In genomic region chr11:111734383-111735261, GRCh38 we compare ENCODE assay signal across 10 cellular contexts. TPM values are rescaled to one million over a fixed set of nuclear protein-coding genes. Genes with fewer than 3 reads are reported as not detected.
A peak's percentile ranks its signal among the peaks of the same experiment; 100 is the strongest.
DNase-seq lines count a peak whose midpoint lies in the region; ATAC-seq, FAIRE-seq and TF ChIP-seq lines count a peak whose summit lies in the region.
"Had no signal": no experiment of that assay in that cellular context is flagged by ENCODE, and none has a peak within 500 bp of the region (broad histone marks: within the 10 kb centered on the region; RNA-seq: fewer than 3 reads in every experiment).

No MANE protein-coding gene starts in this region.

- H2BK15ac ChIP-seq in H1 (ENCODE audit: low read length), result no peak overlapping the region

- H4K20me1 ChIP-seq in H1 (replicated peaks in 1 of 2; ENCODE audit: control insufficient read depth in 1 of 2, insufficient read depth in 2 of 2, low read length in 2 of 2), result peaks cover 1 to 4% of the 10 kb centered on the region in 2 experiments

- no peak overlapping the region for H2BK5ac ChIP-seq in H1 (ENCODE audit: low read depth, low read length)

- TF ChIP-seq CTCF in left ventricle myocardium inferior (IDR thresholded peaks at IDR 0.05; ENCODE audit: borderline replicate concordance), result no peak
- no peak for TF ChIP-seq CTCF in H1 (IDR thresholded peaks at IDR 0.05; ENCODE audit: control extremely low read depth in 1 of 3, insufficient read depth in 1 of 3, low read depth in 1 of 3, low read length in 3 of 3)
- no peak for TF ChIP-seq CTCF in neural crest cell (conservative IDR thresholded peaks at IDR 0.05)
- TF ChIP-seq CTCF in vagina (IDR thresholded peaks at IDR 0.05), result no peak

- H3K79me2 ChIP-seq in H1 (ENCODE audit: control insufficient read depth in 1 of 2, insufficient read depth in 2 of 2, low read length in 2 of 2), result no peaks in the 10 kb centered on the region

- no peak overlapping the region for H3K56ac ChIP-seq in H1 (replicated peaks; ENCODE audit: insufficient read length, low read depth, low read length)

- CTCF ChIA-PET in H1 (lab: Charles Lee; ENCODE audit: partially characterized antibody), result interaction anchor here (0.9 to 1.9 kb wide), 7 partner anchors 13 to 148 kb away, joined by 3 to 7 read pairs (median 4); no protein-coding TSS in a partner anchor

- peak overlapping the region; percentile 84 for H3K4me3 Mint-ChIP-seq in neural crest cell
- H3K4me3 Mint-ChIP-seq: activated T-helper 1 cell treated with anti-CD3 and anti-CD28 coated beads, Interleukin-12 subunit alpha, Interleukin-12 subunit beta, Interleukin-2, Interleukin-4 antibody, amounts not matched to agents 30 ng/mL and 10 ng/mL and 1 ng/mL, durations not matched to agents 14 hours and 24 hours and 36 hours had no signal

- H3K4me3 ChIP-seq in left ventricle myocardium inferior (peak overlapping the region; percentile 63), H1 (ENCODE audit: extremely low read depth in 1 of 4, insufficient read depth in 2 of 4, low read depth in 3 of 4, low read length in 4 of 4) (no peak overlapping the region), vagina (peak overlapping the region in 1 of 2 donors; percentile 42)
- H3K4me3 ChIP-seq: K562 had no signal

- H3K79me1 ChIP-seq in H1 (ENCODE audit: low read depth, low read length), result 0 out of 2 replicates have a peak, but pooled peaks cover 5% of the 10 kb centered on the region

- no peak overlapping the region for H2BK12ac ChIP-seq in H1 (ENCODE audit: low read depth, low read length)

- peaks cover 76% of the 10 kb centered on the region for H3K4me1 Mint-ChIP-seq in neural crest cell

- H4K8ac ChIP-seq in H1 (ENCODE audit: extremely low read depth, insufficient read depth, low read length), result no peak overlapping the region

- H2BK20ac ChIP-seq in H1 (ENCODE audit: low read length), result no peak overlapping the region

- DNase-seq in left ventricle myocardium inferior, result peak; percentile 29
- DNase-seq in Right ventricle myocardium inferior (ENCODE audit: missing footprints), result no peak
- DNase-seq in H1 (ENCODE audit: low read depth in 1 of 2, low spot score in 2 of 2), result no peak
- no peak for DNase-seq in neural crest cell (ENCODE audit: low read depth, low spot score)
- DNase-seq in vagina (ENCODE audit: extremely low spot score in 2 of 2), result no peak
- DNase-seq in NCI-H510A treated with DMSO at 0.1 percent for 48 hours (lab: John Stamatoyannopoulos, UW), result no peak
- no peak for DNase-seq in HT-29 (ENCODE audit: low spot score)
- no peak for DNase-seq in NCI-H146 (lab: John Stamatoyannopoulos, UW)

- POLR2A ChIA-PET in H1 (lab: Charles Lee; ENCODE audit: partially characterized antibody), result interaction anchor here (0.7 to 3.3 kb wide), 7 partner anchors 9 to 32 kb away, joined by 3 to 12 read pairs (median 5); partner anchors contain the start of gene PPP2R1B

- no peak overlapping the region for H4K91ac ChIP-seq in H1 (replicated peaks; ENCODE audit: insufficient read length, low read length)

- H3K27ac Mint-ChIP-seq in neural crest cell (ENCODE audit: unreplicated experiment), result peak overlapping the region; percentile 99
- H3K27ac Mint-ChIP-seq: activated T-helper 1 cell treated with anti-CD3 and anti-CD28 coated beads, Interleukin-12 subunit alpha, Interleukin-12 subunit beta, Interleukin-2, Interleukin-4 antibody, amounts not matched to agents 30 ng/mL and 10 ng/mL and 1 ng/mL, durations not matched to agents 14 hours and 24 hours and 36 hours had no signal

- H3K36me3 Mint-ChIP-seq in neural crest cell (ENCODE audit: low read depth), result no peaks in the 10 kb centered on the region

- H3K23me2 ChIP-seq in H1 (ENCODE audit: low read depth, low read length), result no peaks in the 10 kb centered on the region

- no peak overlapping the region for H4K5ac ChIP-seq in H1 (ENCODE audit: insufficient read length, low read depth, low read length)

- no peak overlapping the region for H3K23ac ChIP-seq in H1 (ENCODE audit: insufficient read length)

- H3K18ac ChIP-seq in H1 (ENCODE audit: extremely low read depth, low read length), result peak overlapping the region; percentile 38; the same call in 1 of the 2 replicates

- TF ChIP-seq EP300 in H1 (IDR thresholded peaks at IDR 0.05; ENCODE audit: borderline replicate concordance in 1 of 2, low read depth in 2 of 2, low read length in 2 of 2), result no peak

- H3K9me3 Mint-ChIP-seq in neural crest cell, result no peaks in the 10 kb centered on the region
- H3K9me3 Mint-ChIP-seq: activated T-helper 1 cell treated with anti-CD3 and anti-CD28 coated beads, Interleukin-12 subunit alpha, Interleukin-12 subunit beta, Interleukin-2, Interleukin-4 antibody, amounts not matched to agents 30 ng/mL and 10 ng/mL and 1 ng/mL, durations not matched to agents 14 hours and 24 hours and 36 hours had no signal

- no peak overlapping the region for H3K4me2 ChIP-seq in H1 (ENCODE audit: insufficient read depth in 1 of 2, low read depth in 2 of 2, low read length in 2 of 2)

- peaks cover 90% of the 10 kb centered on the region for H3K4me1 ChIP-seq in left ventricle myocardium inferior
- peaks cover 0 to 18% (median 7%) of the 10 kb centered on the region in 4 experiments; a peak in 6 of 7 replicates for H3K4me1 ChIP-seq in H1 (replicated peaks in 1 of 4; ENCODE audit: control insufficient read depth in 3 of 4, insufficient read depth in 4 of 4, low read length in 3 of 4)
- peaks cover 71% of the 10 kb centered on the region for H3K4me1 ChIP-seq in vagina

- no peak overlapping the region for H3K4ac ChIP-seq in H1 (replicated peaks; ENCODE audit: insufficient read length, low read depth, low read length)

- no peaks in the 10 kb centered on the region for H3K36me3 ChIP-seq in left ventricle myocardium inferior
- H3K36me3 ChIP-seq in H1 (ENCODE audit: control insufficient read depth in 2 of 4, insufficient read depth in 4 of 4, low read length in 3 of 4), result peaks cover 0 to 3% (median 0%) of the 10 kb centered on the region in 4 experiments; a peak in 1 of 8 replicates
- no peaks in the 10 kb centered on the region for H3K36me3 ChIP-seq in vagina

- H3K27me3 ChIP-seq in left ventricle myocardium inferior (ENCODE audit: low read depth) (no peaks in the 10 kb centered on the region), H1 (replicated peaks in 1 of 4; ENCODE audit: control insufficient read depth in 3 of 4, extremely low read depth in 1 of 4, insufficient read depth in 3 of 4, low read length in 3 of 4) (no peaks in the 10 kb centered on the region), vagina (no peaks in the 10 kb centered on the region)

- peaks cover 4% of the 10 kb centered on the region for H3K27me3 Mint-ChIP-seq in neural crest cell (ENCODE audit: low read depth)

- no peak overlapping the region for H3K14ac ChIP-seq in H1 (ENCODE audit: insufficient read length)

- no peak for FAIRE-seq in H1 (lab: Jason Lieb, UNC)
- FAIRE-seq: K562 had no signal

- no peak overlapping the region for H3K9ac ChIP-seq in H1 (replicated peaks in 1 of 4; ENCODE audit: extremely low read depth in 1 of 4, low read depth in 3 of 4, low read length in 3 of 4)

- no peak for ATAC-seq in Right ventricle myocardium inferior

- intact Hi-C loops in left ventricle myocardium inferior (cut with micrococcal nuclease), result no loop called here
- intact Hi-C loops in Right ventricle myocardium inferior (cut with DNase I), result loop anchor here (2.0 kb wide), 1 partner anchor 24 kb away; no protein-coding TSS in a partner anchor
- intact Hi-C loops in vagina (cut with DNase I), result loop anchor here (2.0 to 5.0 kb wide), 2 partner anchors 33 to 132 kb away; partner anchors contain the start of genes PPP2R1B and SIK2

- no peak for TF ChIP-seq POLR2A in H1 (IDR thresholded peaks at IDR 0.05; ENCODE audit: control extremely low read depth in 1 of 2, low read depth in 2 of 2, low read length in 2 of 2)
- TF ChIP-seq POLR2A in vagina (IDR thresholded peaks at IDR 0.05), result no peak

- H3K9me3 ChIP-seq in left ventricle myocardium inferior (replicated peaks), result no peaks in the 10 kb centered on the region
- no peaks in the 10 kb centered on the region for H3K9me3 ChIP-seq in H1 (ENCODE audit: insufficient read depth in 2 of 2, low read depth in 1 of 2, low read length in 1 of 2)
- no peaks in the 10 kb centered on the region for H3K9me3 ChIP-seq in vagina

- no peak overlapping the region for H2AFZ ChIP-seq in H1 (ENCODE audit: low read length)

- no peak overlapping the region for H2BK120ac ChIP-seq in H1 (replicated peaks; ENCODE audit: low read depth, low read length)

- TF ChIP-seq RAD21 in H1 (IDR thresholded peaks at IDR 0.05 in 1 of 2, conservative IDR thresholded peaks at IDR 0.05 in 1 of 2; ENCODE audit: low read depth in 2 of 2, low read length in 2 of 2), result no peak

- H3K27ac ChIP-seq in left ventricle myocardium inferior (replicated peaks), result peak overlapping the region; percentile 92
- no peak overlapping the region for H3K27ac ChIP-seq in H1 (ENCODE audit: low read depth, low read length)
- H3K27ac ChIP-seq in vagina, result peak overlapping the region; percentile 95

- H2AK5ac ChIP-seq in H1 (ENCODE audit: low read depth, low read length), result no peak overlapping the region

- WGBS in H1 (ENCODE audit: extremely low coverage in 1 of 2, insufficient coverage in 1 of 2, insufficient read length in 1 of 2, insufficient replicate concordance in 2 of 2, low coverage in 1 of 2, low lambda C conversion rate in 2 of 2, missing lambda C conversion rate in 1 of 2), 2 experiments, result 91% methylated on average over 13 of the region's 13 CpGs; no CpG with 5 or more reads in 1 of the 2 experiments

TF ChIP-seq in H1, 55 proteins besides CTCF, POLR2A, EP300 and RAD21 (continues in another document):
- TF ChIP-seq SRF (IDR thresholded peaks at IDR 0.05; ENCODE audit: low read depth, low read length), result no peak

RNA-seq across cellular contexts. Expression of gene PPP2R1B, which starts 31.6 kb away (rescaled TPM):
- total RNA-seq in left ventricle myocardium inferior (6.5 TPM), Right ventricle myocardium inferior (7.8 TPM), neural crest cell (78.0 and 80.4 TPM in 2 replicates), vagina (35.6 TPM)
- 86.2 and 87.0 TPM in 2 replicates for total RNA-seq in H1 (2021; fragmentation: NEBNext Ultra II Directional; extraction: Animal tissue kit (Norgen Biotek cat#: 25700))
- 23.1 and 25.8 TPM in 2 replicates for polyA plus RNA-seq in H1 (2011; rRNA removed)
- 33.3 TPM for polyA plus RNA-seq in H1 (2011; cell fraction: cytosol; rRNA removed)
- 17.5 TPM for polyA plus RNA-seq in H1 (2011; cell fraction: nucleus; rRNA removed)
- polyA plus RNA-seq in H1 (2012, experiment 1 of 2), result 35.9 to 67.6 TPM (median 46.9 TPM) in 4 replicates
- 3.2 TPM for polyA plus RNA-seq in H1 (2012, experiment 2 of 2)
- 30.1 TPM for polyA plus RNA-seq in H1 (2013, experiment 1 of 2)
- 30.8 TPM for polyA plus RNA-seq in H1 (2013, experiment 2 of 2)
- 119 and 158 TPM in 2 replicates for polyA minus RNA-seq in H1 (2011; rRNA and poly(A)+ RNA removed)
- polyA minus RNA-seq in H1 (2011; cell fraction: cytosol; rRNA and poly(A)+ RNA removed), result 49.3 TPM
- polyA minus RNA-seq in H1 (2011; cell fraction: nucleus; rRNA and poly(A)+ RNA removed), result 46.8 TPM
- 25.9 and 28.7 TPM in 2 replicates for total RNA-seq in HT-29 (2014; rRNA removed; shearing (Covaris generic))
